ENCODE assay signal across 20 cellular contexts in genomic region chr6:14055541-14055940, GRCh38.
DNase-seq lines count a peak whose midpoint lies in the region; FAIRE-seq and TF ChIP-seq lines count a peak whose summit lies in the region.
"Had no signal": no experiment of that assay in that cellular context is flagged by ENCODE, and none has a peak within 500 bp of the region (broad histone marks: within the 10 kb centered on the region; RNA-seq: fewer than 3 reads in every experiment).

No MANE protein-coding gene starts in this region.

- H3K9me3 ChIP-seq in vagina, result no peaks in the 10 kb centered on the region
- H3K9me3 ChIP-seq: colonic mucosa, prostate gland, suprapubic skin, uterus had no signal

- TF ChIP-seq CTCF in epithelial cell of esophagus (IDR thresholded peaks at IDR 0.05; ENCODE audit: insufficient read depth, low read depth, low read length, missing control alignments) (no peak), D721Med (IDR thresholded peaks at IDR 0.05; ENCODE audit: insufficient read depth, missing control alignments) (no peak), vagina (IDR thresholded peaks at IDR 0.05) (no peak)

- FAIRE-seq in D721Med (lab: Jason Lieb, UNC), result no peak

- intact Hi-C loops in vagina (cut with DNase I), result no loop called here

- H3K4me3 ChIP-seq in epithelial cell of esophagus (ENCODE audit: low read length), result no peak overlapping the region
- no peak overlapping the region for H3K4me3 ChIP-seq in vagina
- H3K4me3 ChIP-seq: colonic mucosa, prostate gland, suprapubic skin, uterus had no signal

- H3K4me1 ChIP-seq in vagina, result no peaks in the 10 kb centered on the region
- H3K4me1 ChIP-seq: colonic mucosa, prostate gland, uterus had no signal

- no peak for TF ChIP-seq POLR2A in vagina (IDR thresholded peaks at IDR 0.05)

- H3K27me3 ChIP-seq in vagina, result no peaks in the 10 kb centered on the region
- H3K27me3 ChIP-seq: colonic mucosa, uterus had no signal

- DNase-seq in ELF-1 (ENCODE audit: low read depth, low spot score) (peak; percentile 55), NCI-H146 (lab: John Stamatoyannopoulos, UW) (peak; percentile 98), NCI-H526 treated with DMSO at 0.1 percent for 48 hours (lab: John Stamatoyannopoulos, UW) (peak; percentile 22), epithelial cell of esophagus (ENCODE audit: low read depth) (peak; percentile 90), D721Med (ENCODE audit: insufficient read length, low spot score) (no peak), islet precursor cell (no peak), vagina (ENCODE audit: extremely low spot score in 2 of 2) (no peak)
- DNase-seq: activated naive CD4-positive, alpha-beta T cell treated with Interleukin-2 at 50 U/mL for 16 hours; activated T-cell treated with anti-CD3 and anti-CD28 coated beads, Interleukin-2, amount 50 U/mL, for 1 hour; colonic mucosa; DMS 273 treated with DMSO at 0.1 percent for 48 hours; endodermal cell; HFFc6; NCI-H1092; NCI-H524; stimulated activated CD4-positive, alpha-beta T cell treated with anti-CD3 and anti-CD28 coated beads, Interleukin-2, amount 100 ng/mL, for 24 hours; uterus had no signal

- no peaks in the 10 kb centered on the region for H3K36me3 ChIP-seq in vagina
- H3K36me3 ChIP-seq: colonic mucosa, prostate gland, suprapubic skin, uterus had no signal

- H3K27ac ChIP-seq in vagina, result no peak overlapping the region
- H3K27ac ChIP-seq: C4-2B, colonic mucosa, prostate gland, suprapubic skin, uterus had no signal

Comparison
In these comparisons a context has a peak if more than half of its experiments do, and no peak if none do; other contexts are left out.
1. DNase-seq: peak in ELF-1 (single experiment), NCI-H146 (single experiment), NCI-H526 treated with DMSO at 0.1 percent for 48 hours (single experiment) and epithelial cell of esophagus (single experiment); none in D721Med (single experiment), islet precursor cell (single experiment) and vagina (0 of 2).